Comparison of ENCODE assay signal across 1 cellular context in the genomic region with DNA sequence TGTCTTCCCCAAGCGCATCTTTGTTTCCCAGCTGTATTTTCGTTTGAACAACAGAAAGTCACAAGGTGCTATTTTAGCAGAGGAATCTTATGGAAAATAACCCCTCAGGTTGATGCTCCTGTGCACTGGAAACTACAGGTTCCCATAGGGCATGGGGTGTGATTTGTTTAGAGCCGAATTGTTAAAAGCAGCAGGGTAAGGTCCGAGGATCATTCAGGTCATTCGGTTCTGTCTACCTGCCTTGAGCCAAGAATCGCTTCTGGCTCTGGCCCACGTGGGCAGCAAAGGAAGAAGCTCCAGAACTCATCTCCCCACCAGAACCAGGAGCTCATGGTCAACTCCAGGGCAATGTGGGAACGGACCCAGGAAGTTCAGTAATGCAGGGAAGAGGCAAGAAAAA.
TF ChIP-seq lines count a peak whose summit lies in the region.

No MANE protein-coding gene starts in this region.

TF ChIP-seq in H1, 55 proteins besides CTCF, POLR2A, EP300 and RAD21:
- no peak for TF ChIP-seq NANOG (IDR thresholded peaks at IDR 0.05; ENCODE audit: insufficient read depth, low read depth, low read length, poor library complexity, severe bottlenecking)
